14 cellular contexts compared by ENCODE assay signal in genomic region chr4:10458190-10458589, GRCh38. TPM values are rescaled to one million over a fixed set of nuclear protein-coding genes. Genes with fewer than 3 reads are reported as not detected.
DNase-seq lines count a peak whose midpoint lies in the region; ATAC-seq and TF ChIP-seq lines count a peak whose summit lies in the region.
"Had no signal": no experiment of that assay in that cellular context is flagged by ENCODE, and none has a peak within 500 bp of the region (broad histone marks: within the 10 kb centered on the region; RNA-seq: fewer than 3 reads in every experiment).

No MANE protein-coding gene starts in this region.

- peaks cover 9% of the 10 kb centered on the region for H3K36me3 ChIP-seq in BLaER1
- no peaks in the 10 kb centered on the region for H3K36me3 ChIP-seq in colonic mucosa
- H3K36me3 ChIP-seq in muscle layer of duodenum (ENCODE audit: control insufficient read depth in 1 of 2, insufficient read depth in 2 of 2, low read length in 2 of 2), result peaks cover 2 to 17% of the 10 kb centered on the region in 2 donors

- no peak for ATAC-seq in GM18502 (IDR thresholded peaks at IDR 0.05; ENCODE audit: poor library complexity, unreplicated experiment)

- peak; percentile 30 for DNase-seq in colonic mucosa
- no peak for DNase-seq in AML-193 (lab: John Stamatoyannopoulos, UW)
- DNase-seq in NCI-H446 treated with DMSO at 0.1 percent for 48 hours (lab: John Stamatoyannopoulos, UW), result no peak
- DNase-seq in NCI-H82 (lab: John Stamatoyannopoulos, UW), result no peak
- DNase-seq: activated T-cell treated with anti-CD3 and anti-CD28 coated beads for 4 hours; cortex of kidney; EL; NCI-H1930; stimulated activated CD4-positive, alpha-beta T cell treated with anti-CD3 and anti-CD28 coated beads, Interleukin-4, amount 100 ng/mL, for 4 hours; stimulated activated naive CD4-positive, alpha-beta T cell had no signal

- H3K4me3 ChIP-seq in BLaER1, result no peak overlapping the region
- H3K4me3 ChIP-seq in GM08714 (ENCODE audit: low read length), result peak overlapping the region; percentile 83; the same call in 1 of the 2 replicates
- H3K4me3 ChIP-seq in colonic mucosa, result no peak overlapping the region
- peak overlapping the region; percentile 41 to 74 for H3K4me3 ChIP-seq in muscle layer of duodenum (ENCODE audit: low read depth in 1 of 2, low read length in 2 of 2)

- peaks cover 40% of the 10 kb centered on the region for H3K9me3 ChIP-seq in BLaER1
- no peaks in the 10 kb centered on the region for H3K9me3 ChIP-seq in colonic mucosa
- H3K9me3 ChIP-seq in muscle layer of duodenum (ENCODE audit: control insufficient read depth in 1 of 2, low read length in 2 of 2), result no peaks in the 10 kb centered on the region

- H3K9ac ChIP-seq in BLaER1 (no peak overlapping the region), colonic mucosa (ENCODE audit: low read depth in 2 of 2, low read length in 2 of 2) (no peak overlapping the region)

- peaks cover 10% of the 10 kb centered on the region; the same call in 1 of the 2 replicates for H4K20me1 ChIP-seq in BLaER1

- peaks cover 18% of the 10 kb centered on the region for H3K27me3 ChIP-seq in BLaER1
- peaks cover 7% of the 10 kb centered on the region for H3K27me3 ChIP-seq in colonic mucosa
- H3K27me3 ChIP-seq in muscle layer of duodenum (ENCODE audit: low read depth, low read length), result peaks cover 14% of the 10 kb centered on the region

- H3K4me2 ChIP-seq in BLaER1, result peak overlapping the region; percentile 66; the same call in 1 of the 2 replicates

- H3K27ac ChIP-seq in BLaER1 (no peak overlapping the region), colonic mucosa (no peak overlapping the region), muscle layer of duodenum (ENCODE audit: low read length) (no peak overlapping the region)

- TF ChIP-seq CTCF in colonic mucosa (IDR thresholded peaks at IDR 0.05), result no peak

- intact Hi-C loops in colonic mucosa (cut with DNase I), result no loop called here

- H3K4me1 ChIP-seq in BLaER1 (peaks cover 41% of the 10 kb centered on the region), colonic mucosa (peaks cover 3% of the 10 kb centered on the region), muscle layer of duodenum (ENCODE audit: control insufficient read depth in 1 of 2, insufficient read depth in 2 of 2, low read length in 2 of 2) (peaks cover 0 to 15% of the 10 kb centered on the region in 2 donors)

RNA-seq across cellular contexts. Expression of gene ZNF518B, which starts 1.0 kb away (rescaled TPM):
- total RNA-seq in colonic mucosa, result 10 to 100 TPM; 15.3 to 19.0 TPM

Comparison
In these comparisons a context has a peak if more than half of its experiments do, and no peak if none do; other contexts are left out.
1. H3K4me3 ChIP-seq: peak in GM08714 (single experiment) and muscle layer of duodenum (2 of 2); none in BLaER1 (single experiment) and colonic mucosa (single experiment).